Comparison of ENCODE assay signal across 1 cellular context in genomic region chr21:42892582-42892930, GRCh38.
A peak's percentile ranks its signal among the peaks of the same experiment; 100 is the strongest.
TF ChIP-seq lines count a peak whose summit lies in the region.

No MANE protein-coding gene starts in this region.

TF ChIP-seq in K562, 482 proteins besides CTCF, POLR2A, EP300 and RAD21 (continued from another document and continues in another):
- TF ChIP-seq ZNF609 (CRISPR knock-in tag; IDR thresholded peaks at IDR 0.05; ENCODE audit: borderline replicate concordance): no peak
- no peak for TF ChIP-seq SMARCA5 (IDR thresholded peaks at IDR 0.05)
- 0 out of 2 replicates have a peak, but pooled peaks have one; percentile 37 for TF ChIP-seq ZBTB49 (CRISPR knock-in tag; IDR thresholded peaks at IDR 0.05; ENCODE audit: borderline replicate concordance)
- TF ChIP-seq CREB1 (IDR thresholded peaks at IDR 0.05): no peak
- no peak for TF ChIP-seq CREB1 (CRISPR knock-in tag; IDR thresholded peaks at IDR 0.05)
- no peak for TF ChIP-seq THRAP3 (IDR thresholded peaks at IDR 0.05; ENCODE audit: borderline replicate concordance)
- TF ChIP-seq ZNF830 (CRISPR knock-in tag; IDR thresholded peaks at IDR 0.05): no peak
- no peak for TF ChIP-seq AFF1 (IDR thresholded peaks at IDR 0.05; ENCODE audit: low read depth in 1 of 2, partially characterized antibody in 2 of 2)
- TF ChIP-seq TCF7 (IDR thresholded peaks at IDR 0.05; ENCODE audit: borderline replicate concordance): no peak
- no peak for TF ChIP-seq GABPB1 (CRISPR knock-in tag; IDR thresholded peaks at IDR 0.05)
- TF ChIP-seq ERF (CRISPR knock-in tag; IDR thresholded peaks at IDR 0.05): peak; percentile 87; the same call in 1 of the 2 replicates
- no peak for TF ChIP-seq NR3C1 (CRISPR knock-in tag; IDR thresholded peaks at IDR 0.05)
- no peak for TF ChIP-seq ZSCAN32 (CRISPR knock-in tag; IDR thresholded peaks at IDR 0.05)
- peak in 1 of 2 experiments; percentile 37 for TF ChIP-seq E2F6 (IDR thresholded peaks at IDR 0.05; ENCODE audit: borderline replicate concordance in 1 of 2, extremely low read depth in 1 of 2, insufficient read depth in 1 of 2, insufficient read length in 1 of 2, low read depth in 1 of 2, low read length in 1 of 2, poor library complexity in 1 of 2, severe bottlenecking in 1 of 2)
- peak; percentile 16; the same call in 1 of the 2 replicates for TF ChIP-seq TRIM28 (IDR thresholded peaks at IDR 0.05)
- TF ChIP-seq ZNF408 (CRISPR knock-in tag; IDR thresholded peaks at IDR 0.05; ENCODE audit: low read depth): no peak
- no peak for TF ChIP-seq POLR2AphosphoS5 (IDR thresholded peaks at IDR 0.05; ENCODE audit: control insufficient read depth, insufficient read depth, low read depth, low read length)
- no peak for TF ChIP-seq ZNF583 (CRISPR knock-in tag; IDR thresholded peaks at IDR 0.05)
- TF ChIP-seq FOXK1 (CRISPR knock-in tag; IDR thresholded peaks at IDR 0.05; ENCODE audit: borderline replicate concordance): peak; percentile 84; the same call in 1 of the 2 replicates
- TF ChIP-seq ZNF695 (CRISPR knock-in tag; IDR thresholded peaks at IDR 0.05): 0 out of 2 replicates have a peak, but pooled peaks have one; percentile 39
- no peak for TF ChIP-seq E2F8 (IDR thresholded peaks at IDR 0.05; ENCODE audit: low read depth, partially characterized antibody)
- no peak for TF ChIP-seq ZNF347 (CRISPR knock-in tag; IDR thresholded peaks at IDR 0.05; ENCODE audit: low read depth)
- TF ChIP-seq SPI1 (IDR thresholded peaks at IDR 0.05; ENCODE audit: borderline replicate concordance, low read depth, low read length): no peak
- no peak for TF ChIP-seq ARNT (IDR thresholded peaks at IDR 0.05)
- TF ChIP-seq TAF15 (IDR thresholded peaks at IDR 0.05; ENCODE audit: low read depth, low read length): no peak
- no peak for TF ChIP-seq MEF2A (IDR thresholded peaks at IDR 0.05; ENCODE audit: control insufficient read depth, low read depth, low read length)
- TF ChIP-seq FOXM1 (IDR thresholded peaks at IDR 0.05; ENCODE audit: low read depth): no peak
- TF ChIP-seq FOXM1 (CRISPR knock-in tag; IDR thresholded peaks at IDR 0.05; ENCODE audit: low read depth): no peak
- no peak for TF ChIP-seq ZBTB12 (CRISPR knock-in tag; IDR thresholded peaks at IDR 0.05)
- 0 out of 2 replicates have a peak, but pooled peaks have one; percentile 12 for TF ChIP-seq FOXP4 (CRISPR knock-in tag; IDR thresholded peaks at IDR 0.05; ENCODE audit: borderline replicate concordance)
- no peak for TF ChIP-seq PBX2 (CRISPR knock-in tag; IDR thresholded peaks at IDR 0.05; ENCODE audit: low read depth)
- TF ChIP-seq PBX2 (tag; conservative IDR thresholded peaks at IDR 0.05; ENCODE audit: low read depth): peak; percentile 71
- TF ChIP-seq SMAD4 (CRISPR knock-in tag; conservative IDR thresholded peaks at IDR 0.05): peak; percentile 20
- TF ChIP-seq ZNF274 (IDR thresholded peaks at IDR 0.05; ENCODE audit: borderline replicate concordance, low read depth, low read length): no peak
